ENCODE assay signal across 21 cellular contexts in the genomic region with DNA sequence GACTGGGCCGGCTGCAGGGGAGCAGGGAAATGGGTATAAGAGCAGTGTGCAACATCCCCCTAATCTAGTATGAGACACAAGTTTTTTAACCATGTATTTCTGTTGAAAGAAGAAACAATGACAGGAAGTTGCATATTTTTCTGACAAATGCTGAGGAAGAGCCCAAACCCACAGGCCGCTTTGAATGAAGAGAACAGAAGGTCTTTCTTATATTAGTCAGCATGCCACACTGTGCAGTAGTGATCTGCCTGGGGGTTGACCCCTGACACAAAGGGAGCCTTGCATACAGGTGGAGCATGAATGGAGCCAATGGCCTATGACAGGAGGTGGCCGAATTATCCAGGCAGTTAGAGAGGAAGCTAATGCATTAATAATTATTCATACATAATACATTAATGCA.
A peak's percentile ranks its signal among the peaks of the same experiment; 100 is the strongest.
DNase-seq lines count a peak whose midpoint lies in the region; ATAC-seq, FAIRE-seq and TF ChIP-seq lines count a peak whose summit lies in the region.
"Had no signal": no experiment of that assay in that cellular context is flagged by ENCODE, and none has a peak within 500 bp of the region (broad histone marks: within the 10 kb centered on the region; RNA-seq: fewer than 3 reads in every experiment).

No MANE protein-coding gene starts in this region.

- peaks cover 9 to 22% (median 13%) of the 10 kb centered on the region in 11 experiments for H3K9me3 ChIP-seq in BLaER1 treated with 17β-estradiol and CSF1 and Interleukin-3, amounts not matched to agents 10 nM and 100 nM (replicated peaks in 1 of 11)
- H3K9me3 ChIP-seq in GM12878 (replicated peaks; ENCODE audit: control insufficient read depth, insufficient read depth, low read length) = no peaks in the 10 kb centered on the region
- H3K9me3 ChIP-seq: A549 had no signal

- H4K20me1 ChIP-seq in BLaER1 treated with 17β-estradiol and CSF1 and Interleukin-3, amounts not matched to agents 10 nM and 100 nM = no peaks in the 10 kb centered on the region
- no peaks in the 10 kb centered on the region for H4K20me1 ChIP-seq in GM12878 (ENCODE audit: control insufficient read depth, insufficient read depth)

- H3K9ac ChIP-seq in BLaER1 treated with 17β-estradiol and CSF1 and Interleukin-3, amounts not matched to agents 10 nM and 100 nM = no peak overlapping the region
- H3K9ac ChIP-seq in GM12878 (ENCODE audit: control insufficient read depth, insufficient read depth, low read length) = no peak overlapping the region

- H3K27ac ChIP-seq in BLaER1 treated with 17β-estradiol and CSF1 and Interleukin-3, amounts not matched to agents 10 nM and 100 nM = no peak overlapping the region
- no peak overlapping the region for H3K27ac ChIP-seq in GM12878 (ENCODE audit: control insufficient read depth, insufficient read depth)
- H3K27ac ChIP-seq: 22Rv1, A549 had no signal

- BruUV-seq in GM12878 (replicated peaks; lab: Mats Ljungman, UMichigan) = no TSS peak

- RAD21 ChIA-PET in GM12878 (lab: Charles Lee; ENCODE audit: unreplicated experiment) = no interaction called here

- no peak overlapping the region for H2AFZ ChIP-seq in GM12878 (ENCODE audit: control insufficient read depth, low read depth, low read length)

- H3K4me3 Mint-ChIP-seq in activated naive CD8-positive, alpha-beta T cell treated with anti-CD3 and anti-CD28 coated beads, Interleukin-2, amount 50 U/mL, for 24 hours = no peak overlapping the region
- no peak overlapping the region for H3K4me3 Mint-ChIP-seq in osteocyte (ENCODE audit: unreplicated experiment)
- H3K4me3 Mint-ChIP-seq: CD14-positive monocyte; CD4-positive, alpha-beta memory T cell; H9 had no signal

- H3K4me1 ChIP-seq in BLaER1 treated with 17β-estradiol and CSF1 and Interleukin-3, amounts not matched to agents 10 nM and 100 nM = peaks cover 0 to 7% (median 5%) of the 10 kb centered on the region in 10 experiments; a peak in 8 of 20 replicates
- H3K4me1 ChIP-seq in GM12878 (ENCODE audit: control insufficient read depth, insufficient read depth, low read length) = no peaks in the 10 kb centered on the region
- H3K4me1 ChIP-seq: A549 had no signal

- H3K79me2 ChIP-seq in GM12878 (ENCODE audit: control insufficient read depth, insufficient read depth, low read length) = no peaks in the 10 kb centered on the region

- intact Hi-C loops in GM12878 (cut with micrococcal nuclease; ENCODE audit: unreplicated experiment) = no loop called here

- no peak overlapping the region for H3K4me3 ChIP-seq in BLaER1 treated with 17β-estradiol and CSF1 and Interleukin-3, amounts not matched to agents 10 nM and 100 nM
- H3K4me3 ChIP-seq in GM12878 = no peak overlapping the region
- H3K4me3 ChIP-seq: A549 had no signal

- no peak for TF ChIP-seq POLR2A in GM12878 (IDR thresholded peaks at IDR 0.05; ENCODE audit: low read depth, low read length)

- peak overlapping the region in 7 of 11 experiments; percentile 19 to 45 (median 25); a peak in 5 of 22 replicates for H3K4me2 ChIP-seq in BLaER1 treated with 17β-estradiol and CSF1 and Interleukin-3, amounts not matched to agents 10 nM and 100 nM
- no peak overlapping the region for H3K4me2 ChIP-seq in GM12878 (ENCODE audit: control insufficient read depth, insufficient read depth)
- H3K4me2 ChIP-seq: A549 had no signal

- SMC1A ChIA-PET in GM12878 (lab: Charles Lee; ENCODE audit: uncharacterized antibody, unreplicated experiment) = no interaction called here

- POLR2A ChIA-PET in GM12878 (lab: Charles Lee) = no interaction called here

- H3K9me3 Mint-ChIP-seq in activated naive CD8-positive, alpha-beta T cell treated with anti-CD3 and anti-CD28 coated beads, Interleukin-2, amount 50 U/mL, for 24 hours = peaks cover 29% of the 10 kb centered on the region
- peaks cover 24% of the 10 kb centered on the region for H3K9me3 Mint-ChIP-seq in osteocyte (ENCODE audit: unreplicated experiment)

- no peaks in the 10 kb centered on the region for H3K36me3 Mint-ChIP-seq in activated naive CD8-positive, alpha-beta T cell treated with anti-CD3 and anti-CD28 coated beads, Interleukin-2, amount 50 U/mL, for 24 hours (ENCODE audit: low read depth)
- no peaks in the 10 kb centered on the region for H3K36me3 Mint-ChIP-seq in osteocyte (ENCODE audit: unreplicated experiment)
- H3K36me3 Mint-ChIP-seq: CD14-positive monocyte; CD4-positive, alpha-beta memory T cell had no signal

- no peak for TF ChIP-seq EP300 in GM12878 (IDR thresholded peaks at IDR 0.05; ENCODE audit: borderline replicate concordance in 1 of 2, control insufficient read depth in 1 of 2, low read depth in 2 of 2, low read length in 2 of 2)

- in situ Hi-C loops in GM12878 (cut with MboI) = no loop called here

- no peaks in the 10 kb centered on the region for H3K4me1 Mint-ChIP-seq in activated naive CD8-positive, alpha-beta T cell treated with anti-CD3 and anti-CD28 coated beads, Interleukin-2, amount 50 U/mL, for 24 hours
- H3K4me1 Mint-ChIP-seq in osteocyte (ENCODE audit: unreplicated experiment) = no peaks in the 10 kb centered on the region
- H3K4me1 Mint-ChIP-seq: CD14-positive monocyte; CD4-positive, alpha-beta memory T cell; H9 had no signal

- ATAC-seq in GM12878 = no peak
- no peak for ATAC-seq in HG03439 (IDR thresholded peaks at IDR 0.05; ENCODE audit: unreplicated experiment)
- no peak for ATAC-seq in activated naive CD8-positive, alpha-beta T cell treated with anti-CD3 and anti-CD28 coated beads, Interleukin-2, amount 50 U/mL, for 24 hours
- ATAC-seq: A549 had no signal

- H3K27ac Mint-ChIP-seq in activated naive CD8-positive, alpha-beta T cell treated with anti-CD3 and anti-CD28 coated beads, Interleukin-2, amount 50 U/mL, for 24 hours = no peak overlapping the region
- H3K27ac Mint-ChIP-seq in osteocyte (ENCODE audit: unreplicated experiment) = no peak overlapping the region
- H3K27ac Mint-ChIP-seq: CD14-positive monocyte; CD4-positive, alpha-beta memory T cell; H9 had no signal

- H3K27me3 Mint-ChIP-seq in activated naive CD8-positive, alpha-beta T cell treated with anti-CD3 and anti-CD28 coated beads, Interleukin-2, amount 50 U/mL, for 24 hours = no peaks in the 10 kb centered on the region
- no peaks in the 10 kb centered on the region for H3K27me3 Mint-ChIP-seq in osteocyte (ENCODE audit: unreplicated experiment)
- H3K27me3 Mint-ChIP-seq: CD4-positive, alpha-beta memory T cell had no signal

- no peaks in the 10 kb centered on the region for H3K36me3 ChIP-seq in BLaER1 treated with 17β-estradiol and CSF1 and Interleukin-3, amounts not matched to agents 10 nM and 100 nM
- no peaks in the 10 kb centered on the region for H3K36me3 ChIP-seq in GM12878 (ENCODE audit: control insufficient read depth in 2 of 2, insufficient read depth in 2 of 2, low read length in 1 of 2)

- CTCF ChIA-PET in GM12878 (lab: Yijun Ruan, JAX) = no interaction called here

- H3K27me3 ChIP-seq in BLaER1 treated with 17β-estradiol and CSF1 and Interleukin-3, amounts not matched to agents 10 nM and 100 nM = no peaks in the 10 kb centered on the region
- no peaks in the 10 kb centered on the region for H3K27me3 ChIP-seq in GM12878 (replicated peaks in 1 of 2; ENCODE audit: control insufficient read depth in 2 of 2, insufficient read depth in 2 of 2, low read length in 1 of 2)

- DNase-seq in MV-4-11 (lab: John Stamatoyannopoulos, UW) (peak; percentile 81), GM12878 (ENCODE audit: low read depth, low spot score) (no peak), renal cortical epithelial cell (ENCODE audit: low read depth) (peak; percentile 2), osteocyte (ENCODE audit: extremely low spot score, unreplicated experiment) (no peak)
- DNase-seq in activated naive CD8-positive, alpha-beta T cell treated with anti-CD3 and anti-CD28 coated beads, Interleukin-2, amount 50 U/mL, for 24 hours = no peak
- DNase-seq: AML-193; CD4-positive, alpha-beta memory T cell; DMS153; DMS79; GDM1; H9; IMR-90; KBM-7 had no signal

- FAIRE-seq in GM12878 (lab: Jason Lieb, UNC) = no peak
- FAIRE-seq: A549, GM19239, H1, HTR-8/SVneo had no signal

- TF ChIP-seq RAD21 in GM12878 (IDR thresholded peaks at IDR 0.05; ENCODE audit: insufficient read depth, low read depth, low read length) = no peak

- whole genome bisulfite sequencing in GM12878 (ENCODE audit: insufficient coverage, insufficient replicate concordance, low lambda C conversion rate, missing lambda C conversion rate) = 7% methylated on average over 3 of the region's 3 CpGs

- TF ChIP-seq CTCF in GM12878 (IDR thresholded peaks at IDR 0.05 in 2 of 3, conservative IDR thresholded peaks at IDR 0.05 in 1 of 3; ENCODE audit: control insufficient read depth in 2 of 3, extremely low read depth in 1 of 3, insufficient read depth in 1 of 3, low read depth in 3 of 3, low read length in 3 of 3) (no peak), osteocyte (IDR thresholded peaks at IDR 0.05) (no peak)

TF ChIP-seq in GM12878, 131 proteins besides CTCF, POLR2A, EP300 and RAD21:
- TF ChIP-seq ZBED1 (IDR thresholded peaks at IDR 0.05; ENCODE audit: borderline replicate concordance) (no peak), KLF5 (IDR thresholded peaks at IDR 0.05; ENCODE audit: partially characterized antibody) (no peak), SRF (IDR thresholded peaks at IDR 0.05; ENCODE audit: low read depth in 2 of 2, low read length in 2 of 2) (no peak), MXI1 (IDR thresholded peaks at IDR 0.05; ENCODE audit: low read depth, low read length) (no peak), NR2F1 (conservative IDR thresholded peaks at IDR 0.05) (peak; percentile 68), ZNF274 (IDR thresholded peaks at IDR 0.05; ENCODE audit: insufficient read depth, insufficient read length) (no peak)

Comparison
In these comparisons a context has a peak if more than half of its experiments do, and no peak if none do; other contexts are left out.
1. DNase-seq: peak in MV-4-11 (single experiment) and renal cortical epithelial cell (single experiment); none in GM12878 (single experiment), activated naive CD8-positive, alpha-beta T cell treated with anti-CD3 and anti-CD28 coated beads, Interleukin-2, amount 50 U/mL, for 24 hours (single experiment) and osteocyte (single experiment).